Comparison of ENCODE assay signal across 2 cellular contexts in the genomic region with DNA sequence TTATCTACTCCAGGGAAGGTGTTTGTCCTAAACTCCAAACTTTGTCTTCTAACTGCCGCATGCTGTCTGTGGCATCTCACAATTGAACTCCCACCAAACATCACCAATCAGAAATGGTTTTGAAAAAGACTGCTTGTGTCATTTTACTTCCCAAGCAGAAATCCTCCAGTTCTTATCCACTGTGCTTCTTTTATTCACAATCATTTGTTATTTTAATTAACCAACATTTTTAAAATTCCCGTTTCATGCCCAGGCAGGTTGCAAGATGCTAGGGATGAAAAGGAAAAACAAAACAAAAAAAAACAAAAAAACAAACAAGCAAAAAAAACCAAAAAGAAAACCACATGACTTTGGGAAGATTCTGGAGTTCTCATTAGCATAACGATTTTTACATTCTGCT.
TF ChIP-seq lines count a peak whose summit lies in the region.

No MANE protein-coding gene starts in this region.

TF ChIP-seq in GM23338, 12 proteins besides CTCF, POLR2A, EP300 and RAD21 (continued from another document):
- TF ChIP-seq, protein P1, sequence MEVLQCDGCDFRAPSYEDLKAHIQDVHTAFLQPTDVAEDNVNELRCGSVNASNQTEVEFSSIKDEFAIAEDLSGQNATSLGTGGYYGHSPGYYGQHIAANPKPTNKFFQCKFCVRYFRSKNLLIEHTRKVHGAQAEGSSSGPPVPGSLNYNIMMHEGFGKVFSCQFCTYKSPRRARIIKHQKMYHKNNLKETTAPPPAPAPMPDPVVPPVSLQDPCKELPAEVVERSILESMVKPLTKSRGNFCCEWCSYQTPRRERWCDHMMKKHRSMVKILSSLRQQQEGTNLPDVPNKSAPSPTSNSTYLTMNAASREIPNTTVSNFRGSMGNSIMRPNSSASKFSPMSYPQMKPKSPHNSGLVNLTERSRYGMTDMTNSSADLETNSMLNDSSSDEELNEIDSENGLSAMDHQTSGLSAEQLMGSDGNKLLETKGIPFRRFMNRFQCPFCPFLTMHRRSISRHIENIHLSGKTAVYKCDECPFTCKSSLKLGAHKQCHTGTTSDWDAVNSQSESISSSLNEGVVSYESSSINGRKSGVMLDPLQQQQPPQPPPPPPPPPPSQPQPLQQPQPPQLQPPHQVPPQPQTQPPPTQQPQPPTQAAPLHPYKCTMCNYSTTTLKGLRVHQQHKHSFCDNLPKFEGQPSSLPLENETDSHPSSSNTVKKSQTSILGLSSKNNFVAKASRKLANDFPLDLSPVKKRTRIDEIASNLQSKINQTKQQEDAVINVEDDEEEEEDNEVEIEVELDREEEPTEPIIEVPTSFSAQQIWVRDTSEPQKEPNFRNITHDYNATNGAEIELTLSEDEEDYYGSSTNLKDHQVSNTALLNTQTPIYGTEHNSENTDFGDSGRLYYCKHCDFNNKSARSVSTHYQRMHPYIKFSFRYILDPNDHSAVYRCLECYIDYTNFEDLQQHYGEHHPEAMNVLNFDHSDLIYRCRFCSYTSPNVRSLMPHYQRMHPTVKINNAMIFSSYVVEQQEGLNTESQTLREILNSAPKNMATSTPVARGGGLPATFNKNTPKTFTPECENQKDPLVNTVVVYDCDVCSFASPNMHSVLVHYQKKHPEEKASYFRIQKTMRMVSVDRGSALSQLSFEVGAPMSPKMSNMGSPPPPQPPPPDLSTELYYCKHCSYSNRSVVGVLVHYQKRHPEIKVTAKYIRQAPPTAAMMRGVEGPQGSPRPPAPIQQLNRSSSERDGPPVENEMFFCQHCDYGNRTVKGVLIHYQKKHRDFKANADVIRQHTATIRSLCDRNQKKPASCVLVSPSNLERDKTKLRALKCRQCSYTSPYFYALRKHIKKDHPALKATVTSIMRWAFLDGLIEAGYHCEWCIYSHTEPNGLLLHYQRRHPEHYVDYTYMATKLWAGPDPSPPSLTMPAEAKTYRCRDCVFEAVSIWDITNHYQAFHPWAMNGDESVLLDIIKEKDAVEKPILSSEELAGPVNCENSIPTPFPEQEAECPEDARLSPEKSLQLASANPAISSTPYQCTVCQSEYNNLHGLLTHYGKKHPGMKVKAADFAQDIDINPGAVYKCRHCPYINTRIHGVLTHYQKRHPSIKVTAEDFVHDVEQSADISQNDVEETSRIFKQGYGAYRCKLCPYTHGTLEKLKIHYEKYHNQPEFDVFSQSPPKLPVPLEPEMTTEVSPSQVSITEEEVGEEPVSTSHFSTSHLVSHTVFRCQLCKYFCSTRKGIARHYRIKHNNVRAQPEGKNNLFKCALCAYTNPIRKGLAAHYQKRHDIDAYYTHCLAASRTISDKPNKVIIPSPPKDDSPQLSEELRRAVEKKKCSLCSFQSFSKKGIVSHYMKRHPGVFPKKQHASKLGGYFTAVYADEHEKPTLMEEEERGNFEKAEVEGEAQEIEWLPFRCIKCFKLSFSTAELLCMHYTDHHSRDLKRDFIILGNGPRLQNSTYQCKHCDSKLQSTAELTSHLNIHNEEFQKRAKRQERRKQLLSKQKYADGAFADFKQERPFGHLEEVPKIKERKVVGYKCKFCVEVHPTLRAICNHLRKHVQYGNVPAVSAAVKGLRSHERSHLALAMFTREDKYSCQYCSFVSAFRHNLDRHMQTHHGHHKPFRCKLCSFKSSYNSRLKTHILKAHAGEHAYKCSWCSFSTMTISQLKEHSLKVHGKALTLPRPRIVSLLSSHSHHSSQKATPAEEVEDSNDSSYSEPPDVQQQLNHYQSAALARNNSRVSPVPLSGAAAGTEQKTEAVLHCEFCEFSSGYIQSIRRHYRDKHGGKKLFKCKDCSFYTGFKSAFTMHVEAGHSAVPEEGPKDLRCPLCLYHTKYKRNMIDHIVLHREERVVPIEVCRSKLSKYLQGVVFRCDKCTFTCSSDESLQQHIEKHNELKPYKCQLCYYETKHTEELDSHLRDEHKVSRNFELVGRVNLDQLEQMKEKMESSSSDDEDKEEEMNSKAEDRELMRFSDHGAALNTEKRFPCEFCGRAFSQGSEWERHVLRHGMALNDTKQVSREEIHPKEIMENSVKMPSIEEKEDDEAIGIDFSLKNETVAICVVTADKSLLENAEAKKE (CRISPR knock-in tag; IDR thresholded peaks at IDR 0.05), result no peak
- TF ChIP-seq, protein P2, sequence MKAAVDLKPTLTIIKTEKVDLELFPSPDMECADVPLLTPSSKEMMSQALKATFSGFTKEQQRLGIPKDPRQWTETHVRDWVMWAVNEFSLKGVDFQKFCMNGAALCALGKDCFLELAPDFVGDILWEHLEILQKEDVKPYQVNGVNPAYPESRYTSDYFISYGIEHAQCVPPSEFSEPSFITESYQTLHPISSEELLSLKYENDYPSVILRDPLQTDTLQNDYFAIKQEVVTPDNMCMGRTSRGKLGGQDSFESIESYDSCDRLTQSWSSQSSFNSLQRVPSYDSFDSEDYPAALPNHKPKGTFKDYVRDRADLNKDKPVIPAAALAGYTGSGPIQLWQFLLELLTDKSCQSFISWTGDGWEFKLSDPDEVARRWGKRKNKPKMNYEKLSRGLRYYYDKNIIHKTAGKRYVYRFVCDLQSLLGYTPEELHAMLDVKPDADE (IDR thresholded peaks at IDR 0.05), result no peak
- TF ChIP-seq NANOG (IDR thresholded peaks at IDR 0.05; ENCODE audit: borderline replicate concordance) (no peak), JUNB (IDR thresholded peaks at IDR 0.05; ENCODE audit: unreplicated experiment) (no peak), POLR2AphosphoS5 (IDR thresholded peaks at IDR 0.05; ENCODE audit: low read depth) (no peak), STAT1 (IDR thresholded peaks at IDR 0.05; ENCODE audit: unreplicated experiment) (no peak), EZH2 (IDR thresholded peaks at IDR 0.05; ENCODE audit: low read depth, unreplicated experiment) (no peak)

TF ChIP-seq in WTC11, 78 proteins besides CTCF, POLR2A, EP300 and RAD21 (continued from another document):
- TF ChIP-seq, protein P3, sequence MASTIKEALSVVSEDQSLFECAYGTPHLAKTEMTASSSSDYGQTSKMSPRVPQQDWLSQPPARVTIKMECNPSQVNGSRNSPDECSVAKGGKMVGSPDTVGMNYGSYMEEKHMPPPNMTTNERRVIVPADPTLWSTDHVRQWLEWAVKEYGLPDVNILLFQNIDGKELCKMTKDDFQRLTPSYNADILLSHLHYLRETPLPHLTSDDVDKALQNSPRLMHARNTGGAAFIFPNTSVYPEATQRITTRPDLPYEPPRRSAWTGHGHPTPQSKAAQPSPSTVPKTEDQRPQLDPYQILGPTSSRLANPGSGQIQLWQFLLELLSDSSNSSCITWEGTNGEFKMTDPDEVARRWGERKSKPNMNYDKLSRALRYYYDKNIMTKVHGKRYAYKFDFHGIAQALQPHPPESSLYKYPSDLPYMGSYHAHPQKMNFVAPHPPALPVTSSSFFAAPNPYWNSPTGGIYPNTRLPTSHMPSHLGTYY (CRISPR knock-in tag; IDR thresholded peaks at IDR 0.05), result no peak
- TF ChIP-seq SMAD3 (CRISPR knock-in tag; IDR thresholded peaks at IDR 0.05; ENCODE audit: borderline replicate concordance), result no peak
- no peak for TF ChIP-seq MXD4 (CRISPR knock-in tag; IDR thresholded peaks at IDR 0.05; ENCODE audit: borderline replicate concordance)
TF ChIP-seq in WTC11: peak in this region for 0.
